Comparison of ENCODE assay signal across 8 cellular contexts in the genomic region with DNA sequence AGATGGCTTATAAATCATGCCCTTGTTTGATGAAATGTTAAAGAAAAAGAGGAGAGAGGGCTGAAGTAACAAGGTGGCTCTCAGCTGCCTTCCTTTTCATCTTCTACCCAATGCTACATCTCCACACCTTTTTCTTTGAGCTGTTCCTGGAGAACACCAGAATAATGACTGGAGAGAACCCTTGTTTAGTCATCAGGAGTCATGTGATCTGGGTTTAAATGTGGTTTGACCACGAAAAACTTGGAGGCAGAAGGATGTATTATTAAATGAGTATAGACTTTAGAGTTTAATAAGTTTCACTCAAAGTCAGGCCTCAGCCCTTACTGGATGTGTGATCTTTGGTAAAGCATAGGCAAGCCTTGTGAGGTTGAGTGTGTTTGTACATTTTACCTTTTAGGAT.
DNase-seq lines count a peak whose midpoint lies in the region; ATAC-seq and TF ChIP-seq lines count a peak whose summit lies in the region.

No MANE protein-coding gene starts in this region.

- peak overlapping the region; percentile 93 to 98 (median 94) for H3K27ac Mint-ChIP-seq in CD4-positive, CD25-positive, alpha-beta regulatory T cell

- no peaks in the 10 kb centered on the region for H3K36me3 ChIP-seq in CD4-positive, CD25-positive, alpha-beta regulatory T cell (ENCODE audit: control insufficient read depth, insufficient read depth, low read length)
- no peaks in the 10 kb centered on the region for H3K36me3 ChIP-seq in aorta (ENCODE audit: control insufficient read depth in 1 of 2, insufficient read depth in 2 of 2, low read length in 1 of 2)

- H3K4me1 Mint-ChIP-seq in CD4-positive, CD25-positive, alpha-beta regulatory T cell: peaks cover 24 to 49% (median 34%) of the 10 kb centered on the region in 4 donors

- peaks cover 28% of the 10 kb centered on the region for H3K4me1 ChIP-seq in CD4-positive, CD25-positive, alpha-beta regulatory T cell (ENCODE audit: control insufficient read depth, insufficient read depth, low read length, poor library complexity, severe bottlenecking)
- no peaks in the 10 kb centered on the region for H3K4me1 ChIP-seq in aorta (ENCODE audit: control insufficient read depth in 1 of 2, insufficient read depth in 2 of 2, low read length in 2 of 2)

- peak overlapping the region; percentile 77 for H3K27ac ChIP-seq in CD4-positive, CD25-positive, alpha-beta regulatory T cell (ENCODE audit: insufficient read depth, low read length, poor library complexity, severe bottlenecking)
- H3K27ac ChIP-seq in aorta (ENCODE audit: low read depth in 1 of 2, low read length in 2 of 2): no peak overlapping the region

- 70 to 75% methylated on average over 1 of the region's 1 CpG for WGBS in aorta, 2 donors

- intact Hi-C loops in head of caudate nucleus (cut with DNase I): no loop called here
- intact Hi-C loops in aorta (cut with DNase I): no loop called here

- peak overlapping the region in 3 of 4 donors; percentile 50 to 80 (median 79) for H3K4me3 Mint-ChIP-seq in CD4-positive, CD25-positive, alpha-beta regulatory T cell

- H3K27me3 Mint-ChIP-seq in CD4-positive, CD25-positive, alpha-beta regulatory T cell: no peaks in the 10 kb centered on the region

- no peaks in the 10 kb centered on the region for H3K9me3 Mint-ChIP-seq in CD4-positive, CD25-positive, alpha-beta regulatory T cell

- peak in 1 of 3 donors; percentile 66 for DNase-seq in CD4-positive, CD25-positive, alpha-beta regulatory T cell
- DNase-seq in NCI-H226: peak; percentile 48
- DNase-seq in epithelial cell of esophagus (ENCODE audit: low read depth): peak; percentile 36
- no peak for DNase-seq in NCI-H187 (lab: John Stamatoyannopoulos, UW)
- DNase-seq in D341Med (ENCODE audit: low spot score): no peak
- no peak for DNase-seq in head of caudate nucleus
- DNase-seq in aorta: no peak

- H3K4me3 ChIP-seq in CD4-positive, CD25-positive, alpha-beta regulatory T cell (ENCODE audit: low read depth, low read length): peak overlapping the region; percentile 69
- H3K4me3 ChIP-seq in epithelial cell of esophagus (ENCODE audit: low read length): no peak overlapping the region
- H3K4me3 ChIP-seq in aorta (ENCODE audit: low read length in 2 of 2): no peak overlapping the region

- peak in 1 of 2 donors; percentile 26 for ATAC-seq in CD4-positive, CD25-positive, alpha-beta regulatory T cell (ENCODE audit: low read depth in 2 of 2)
- ATAC-seq in GM21528 (IDR thresholded peaks at IDR 0.05; ENCODE audit: low FRiP score, unreplicated experiment): peak; percentile 14
- ATAC-seq in aorta (ENCODE audit: low FRiP score): no peak

- no peaks in the 10 kb centered on the region for H3K9me3 ChIP-seq in CD4-positive, CD25-positive, alpha-beta regulatory T cell (ENCODE audit: control insufficient read depth in 2 of 2, low read length in 2 of 2)
- no peaks in the 10 kb centered on the region for H3K9me3 ChIP-seq in aorta (ENCODE audit: control insufficient read depth, low read length)

- no peaks in the 10 kb centered on the region for H3K27me3 ChIP-seq in CD4-positive, CD25-positive, alpha-beta regulatory T cell (ENCODE audit: control insufficient read depth, insufficient read depth, low read length)
- H3K27me3 ChIP-seq in aorta (ENCODE audit: control insufficient read depth in 1 of 2, insufficient read depth in 2 of 2, low read length in 1 of 2): no peaks in the 10 kb centered on the region

- H3K36me3 Mint-ChIP-seq in CD4-positive, CD25-positive, alpha-beta regulatory T cell: no peaks in the 10 kb centered on the region

- TF ChIP-seq CTCF in epithelial cell of esophagus (IDR thresholded peaks at IDR 0.05; ENCODE audit: insufficient read depth, low read depth, low read length, missing control alignments): no peak

Comparison
In these comparisons a context has a peak if more than half of its experiments do, and no peak if none do; other contexts are left out.
1. DNase-seq: peak in NCI-H226 (single experiment) and epithelial cell of esophagus (single experiment); none in NCI-H187 (0 of 2), D341Med (single experiment), head of caudate nucleus (0 of 42) and aorta (0 of 2).